In genomic region chr6:15313367-15313766, GRCh38 we compare ENCODE assay signal across 10 cellular contexts.
DNase-seq lines count a peak whose midpoint lies in the region; ATAC-seq, FAIRE-seq and TF ChIP-seq lines count a peak whose summit lies in the region.
"Had no signal": no experiment of that assay in that cellular context is flagged by ENCODE, and none has a peak within 500 bp of the region (broad histone marks: within the 10 kb centered on the region; RNA-seq: fewer than 3 reads in every experiment).

No MANE protein-coding gene starts in this region.

- H3K9me3 ChIP-seq in gastrocnemius medialis (no peaks in the 10 kb centered on the region), H9 (ENCODE audit: control insufficient read depth, low read depth, low read length) (no peaks in the 10 kb centered on the region)
- H3K9me3 ChIP-seq: uterus had no signal

- H3K4me3 ChIP-seq in gastrocnemius medialis (peak overlapping the region in 1 of 4 donors; percentile 11), lower leg skin (ENCODE audit: low read depth, poor library complexity, severe bottlenecking) (no peak overlapping the region)
- H3K4me3 ChIP-seq: uterus had no signal

- no peak overlapping the region for H2BK120ac ChIP-seq in H9 (ENCODE audit: low read depth, low read length, poor library complexity, severe bottlenecking)

- no peak overlapping the region for H3K18ac ChIP-seq in H9 (ENCODE audit: insufficient read length, low read depth, low read length)

- no peak overlapping the region for H3K4me2 ChIP-seq in H9 (ENCODE audit: insufficient read depth, insufficient read length, low read length)

- H3K4me3 Mint-ChIP-seq in H9, result no peak overlapping the region

- H3K23ac ChIP-seq in H9 (ENCODE audit: insufficient read length, low read depth, low read length), result no peak overlapping the region

- H2BK5ac ChIP-seq in H9 (ENCODE audit: insufficient read length, low read length), result no peak overlapping the region

- in situ Hi-C loops in gastrocnemius medialis (cut with MboI; ENCODE audit: low sequenced_read_pairs in 4 of 4), result no loop called here

- H3T11ph ChIP-seq in H9 (ENCODE audit: low read length), result no peak overlapping the region

- no peak for TF ChIP-seq POLR2A in gastrocnemius medialis (IDR thresholded peaks at IDR 0.05)
- TF ChIP-seq POLR2A in lower leg skin (IDR thresholded peaks at IDR 0.05), result no peak

- H2BK15ac ChIP-seq in H9 (ENCODE audit: low read depth, low read length), result no peak overlapping the region

- WGBS in H9 (ENCODE audit: extremely low coverage, insufficient read length, low lambda C conversion rate), result no CpG with 5 or more reads among the region's 5 CpGs
- WGBS in lower leg skin, 2 donors, result 17 to 43% methylated on average over 3 to 5 of the region's 5 CpGs

- no peak for DNase-seq in GM19239 (ENCODE audit: insufficient read length, low spot score)
- DNase-seq in NCI-H526 treated with DMSO at 0.1 percent for 48 hours (lab: John Stamatoyannopoulos, UW), result peak; percentile 80
- peak in 41 of 42 donors; percentile 29 to 83 (median 57) for DNase-seq in head of caudate nucleus
- peak; percentile 22 to 60 for DNase-seq in gastrocnemius medialis
- no peak for DNase-seq in H9
- no peak for DNase-seq in lower leg skin (ENCODE audit: low spot score in 2 of 2)
- DNase-seq: stimulated activated CD4-positive, alpha-beta T cell treated with anti-CD3 and anti-CD28 coated beads, Interleukin-12 subunit alpha, Interleukin-12 subunit beta, amount 100 ng/mL, for 4 hours; uterus had no signal

- H3K4ac ChIP-seq in H9 (ENCODE audit: low read depth, low read length), result no peak overlapping the region

- H3K23me2 ChIP-seq in H9 (ENCODE audit: insufficient read length, low read depth, low read length, poor library complexity, severe bottlenecking), result no peaks in the 10 kb centered on the region

- H3K27ac ChIP-seq in gastrocnemius medialis, result peak overlapping the region in 2 of 4 donors; percentile 51 to 66
- no peak overlapping the region for H3K27ac ChIP-seq in H9 (ENCODE audit: insufficient read length, low read depth, low read length)
- H3K27ac ChIP-seq: uterus had no signal

- H3K36me3 ChIP-seq in gastrocnemius medialis, result no peaks in the 10 kb centered on the region
- H3K36me3 ChIP-seq: uterus had no signal

- no peaks in the 10 kb centered on the region for H3K27me3 Mint-ChIP-seq in H9 (ENCODE audit: low read depth)

- no peak overlapping the region for H3K56ac ChIP-seq in H9 (ENCODE audit: insufficient read length, low read depth, low read length)

- H4K20me1 ChIP-seq in H9 (ENCODE audit: control insufficient read depth, insufficient read depth, insufficient read length), result peaks cover 4% of the 10 kb centered on the region

- H3K4me1 ChIP-seq in gastrocnemius medialis (peaks cover 59 to 70% of the 10 kb centered on the region in 2 donors), H9 (ENCODE audit: insufficient read depth, low read length) (peaks cover 23% of the 10 kb centered on the region)
- H3K4me1 ChIP-seq: uterus had no signal

- ATAC-seq in gastrocnemius medialis (peak; percentile 51 to 69), GM19035 (IDR thresholded peaks at IDR 0.05; ENCODE audit: unreplicated experiment) (no peak)

- peak; percentile 92 for FAIRE-seq in GM19239 (lab: Jason Lieb, UNC)
- FAIRE-seq: islet of Langerhans had no signal

- H3K9me3 Mint-ChIP-seq in H9, result no peaks in the 10 kb centered on the region

- H3K79me2 ChIP-seq in H9 (ENCODE audit: insufficient read depth, low read length), result peaks cover 95% of the 10 kb centered on the region

- H4K8ac ChIP-seq in H9 (replicated peaks; ENCODE audit: insufficient read length, low read depth, low read length), result no peak overlapping the region

- H3K27ac Mint-ChIP-seq in H9, result no peak overlapping the region; a peak in 1 of 7 replicates

- TF ChIP-seq CTCF in gastrocnemius medialis (IDR thresholded peaks at IDR 0.05 in 4 of 5, conservative IDR thresholded peaks at IDR 0.05 in 1 of 5) (no peak), H9 (conservative IDR thresholded peaks at IDR 0.05) (no peak), lower leg skin (IDR thresholded peaks at IDR 0.05) (no peak)

- H3K27me3 ChIP-seq in gastrocnemius medialis (no peaks in the 10 kb centered on the region), H9 (ENCODE audit: insufficient read depth, low read length) (no peaks in the 10 kb centered on the region)
- H3K27me3 ChIP-seq: uterus had no signal

- no peak overlapping the region for H2BK20ac ChIP-seq in H9 (ENCODE audit: low read depth, low read length, poor library complexity, severe bottlenecking)

- H3K14ac ChIP-seq in H9 (ENCODE audit: insufficient read depth, low read length), result no peak overlapping the region

- H2AK5ac ChIP-seq in H9 (ENCODE audit: insufficient read length, low read length), result no peak overlapping the region

- no peak overlapping the region for H4K5ac ChIP-seq in H9 (ENCODE audit: insufficient read length, low read depth, low read length)

- no peak overlapping the region for H3K9ac ChIP-seq in H9 (ENCODE audit: extremely low read depth, insufficient read length, low read length)

- no peaks in the 10 kb centered on the region for H3K79me1 ChIP-seq in H9 (ENCODE audit: insufficient read depth, low read depth, low read length, poor library complexity, severe bottlenecking)

- intact Hi-C loops in head of caudate nucleus (cut with DNase I) (loop anchor here (10.0 kb wide), 1 partner anchor 59 kb away; no protein-coding TSS in a partner anchor), gastrocnemius medialis (cut with DNase I; ENCODE audit: low total_unique reads) (no loop called here), lower leg skin (cut with DNase I; ENCODE audit: low total_unique reads) (no loop called here)

- peaks cover 0 to 6% (median 2%) of the 10 kb centered on the region in 3 experiments; a peak in 2 of 7 replicates for H3K36me3 Mint-ChIP-seq in H9 (ENCODE audit: insufficient read depth in 1 of 3, low read depth in 3 of 3)

- H2AFZ ChIP-seq in H9 (ENCODE audit: low read length), result no peak overlapping the region

- H2BK12ac ChIP-seq in H9 (ENCODE audit: insufficient read length, low read depth, low read length), result no peak overlapping the region

- no peak overlapping the region for H4K91ac ChIP-seq in H9 (ENCODE audit: insufficient read length, low read depth, low read length)

- H3K4me1 Mint-ChIP-seq in H9, result peaks cover 81 to 87% of the 10 kb centered on the region in 2 experiments

Comparison
In these comparisons a context has a peak if more than half of its experiments do, and no peak if none do; other contexts are left out.
1. DNase-seq: peak in NCI-H526 treated with DMSO at 0.1 percent for 48 hours (single experiment), head of caudate nucleus (41 of 42) and gastrocnemius medialis (2 of 2); none in GM19239 (single experiment), H9 (single experiment) and lower leg skin (0 of 2).